In genomic region chr4:99378876-99379275, GRCh38 we compare ENCODE assay signal across 24 cellular contexts. TPM values are rescaled to one million over a fixed set of nuclear protein-coding genes. Genes with fewer than 3 reads are reported as not detected.
DNase-seq lines count a peak whose midpoint lies in the region; ATAC-seq and TF ChIP-seq lines count a peak whose summit lies in the region.
"Had no signal": no experiment of that assay in that cellular context is flagged by ENCODE, and none has a peak within 500 bp of the region (broad histone marks: within the 10 kb centered on the region; RNA-seq: fewer than 3 reads in every experiment).

No MANE protein-coding gene starts in this region.

- no peak overlapping the region for H2BK12ac ChIP-seq in trophoblast cell (ENCODE audit: low read length)

- no peak overlapping the region for H2AK5ac ChIP-seq in mesendoderm (ENCODE audit: low read length)
- H2AK5ac ChIP-seq in trophoblast cell (ENCODE audit: low read length), result no peak overlapping the region

- no peaks in the 10 kb centered on the region for H3F3A ChIP-seq in GM23338 (replicated peaks; ENCODE audit: low read depth)

- ATAC-seq in GM23338 (no peak), GM21360 (IDR thresholded peaks at IDR 0.05; ENCODE audit: unreplicated experiment) (no peak)
- ATAC-seq: A549, GM12878 had no signal

- H2AFZ ChIP-seq in GM23338 (no peak overlapping the region), trophoblast cell (ENCODE audit: insufficient read depth, low read length, poor library complexity) (no peak overlapping the region)

- H3K4me1 Mint-ChIP-seq in GM23338, result no peaks in the 10 kb centered on the region
- H3K4me1 Mint-ChIP-seq: CD14-positive monocyte; CD8-positive, alpha-beta memory T cell had no signal

- H4K12ac ChIP-seq in trophoblast cell (ENCODE audit: low read depth, low read length), result no peak overlapping the region

- H3K56ac ChIP-seq in mesendoderm (ENCODE audit: low read length), result no peak overlapping the region

- H3K9ac ChIP-seq in mesendoderm (ENCODE audit: low read length), result no peak overlapping the region
- no peak overlapping the region for H3K9ac ChIP-seq in trophoblast cell (ENCODE audit: low read length)
- H3K9ac ChIP-seq: BLaER1 treated with 17β-estradiol and CSF1 and Interleukin-3, amounts not matched to agents 10 nM and 100 nM had no signal

- H2BK120ac ChIP-seq in mesendoderm (ENCODE audit: low read depth, low read length), result no peak overlapping the region
- peak overlapping the region; percentile 11 for H2BK120ac ChIP-seq in trophoblast cell (ENCODE audit: insufficient read depth, low read length, poor library complexity)

- H3K9me3 Mint-ChIP-seq in GM23338, result peaks cover 22% of the 10 kb centered on the region
- H3K9me3 Mint-ChIP-seq: HFFc6 had no signal

- H4K5ac ChIP-seq in mesendoderm (ENCODE audit: low read length), result no peak overlapping the region

- H4K8ac ChIP-seq in mesendoderm (ENCODE audit: low read depth, low read length) (no peak overlapping the region), trophoblast cell (ENCODE audit: low read depth, low read length) (no peak overlapping the region)

- no peak overlapping the region for H3K4ac ChIP-seq in mesendoderm (ENCODE audit: low read depth, low read length)
- no peak overlapping the region for H3K4ac ChIP-seq in trophoblast cell (ENCODE audit: low read depth, low read length)

- H3K27ac Mint-ChIP-seq in GM23338, result no peak overlapping the region
- H3K27ac Mint-ChIP-seq: CD14-positive monocyte; CD4-positive, alpha-beta T cell; CD8-positive, alpha-beta memory T cell had no signal

- H3K4me1 ChIP-seq in GM23338 (ENCODE audit: insufficient read depth), result no peaks in the 10 kb centered on the region
- H3K4me1 ChIP-seq in mesendoderm (ENCODE audit: control insufficient read depth, low read depth, low read length), result no peaks in the 10 kb centered on the region
- H3K4me1 ChIP-seq in trophoblast cell (ENCODE audit: control insufficient read depth in 1 of 2, insufficient read depth in 2 of 2, low read length in 2 of 2), result no peaks in the 10 kb centered on the region
- H3K4me1 ChIP-seq: A549, BE2C, HAP-1 had no signal

- H3K23ac ChIP-seq in mesendoderm (ENCODE audit: low read length) (no peak overlapping the region), trophoblast cell (ENCODE audit: low read length) (no peak overlapping the region)

- no peaks in the 10 kb centered on the region for H3K79me1 ChIP-seq in mesendoderm (ENCODE audit: low read length)
- no peaks in the 10 kb centered on the region for H3K79me1 ChIP-seq in trophoblast cell (ENCODE audit: low read length)

- H3K36me3 Mint-ChIP-seq in GM23338 (ENCODE audit: low read depth), result peaks cover 5% of the 10 kb centered on the region; the same call in 1 of the 3 replicates
- H3K36me3 Mint-ChIP-seq: CD14-positive monocyte had no signal

- H3K9me2 ChIP-seq in GM23338 (ENCODE audit: insufficient read depth), result peaks cover 7% of the 10 kb centered on the region; the same call in 1 of the 2 replicates

- in situ Hi-C loops in SK-MEL-5 (cut with HindIII; ENCODE audit: low pct_unique_long_range_greater_than_20kb, low sequenced_read_pairs), result no loop called here

- H3K14ac ChIP-seq in trophoblast cell (ENCODE audit: low read length), result no peak overlapping the region

- H2BK5ac ChIP-seq in mesendoderm (ENCODE audit: low read length) (no peak overlapping the region), trophoblast cell (ENCODE audit: low read depth, low read length, poor library complexity) (no peak overlapping the region)

- H3K79me2 ChIP-seq in GM23338 (replicated peaks; ENCODE audit: insufficient read depth) (no peaks in the 10 kb centered on the region), mesendoderm (ENCODE audit: control insufficient read depth, insufficient read depth, low read length) (no peaks in the 10 kb centered on the region), trophoblast cell (ENCODE audit: control insufficient read depth, insufficient read depth, low read length, poor library complexity) (no peaks in the 10 kb centered on the region)

- no peaks in the 10 kb centered on the region for H4K20me1 ChIP-seq in GM23338 (replicated peaks; ENCODE audit: insufficient read depth)
- H4K20me1 ChIP-seq: BLaER1 treated with 17β-estradiol and CSF1 and Interleukin-3, amounts not matched to agents 10 nM and 100 nM had no signal

- H3K27me3 ChIP-seq in GM23338 (ENCODE audit: insufficient read depth) (no peaks in the 10 kb centered on the region), mesendoderm (ENCODE audit: insufficient read depth, low read length, poor library complexity) (no peaks in the 10 kb centered on the region), trophoblast cell (ENCODE audit: insufficient read depth, low read length) (no peaks in the 10 kb centered on the region)
- H3K27me3 ChIP-seq: BE2C; BLaER1 treated with 17β-estradiol and CSF1 and Interleukin-3, amounts not matched to agents 10 nM and 100 nM had no signal

- H3K4me2 ChIP-seq in GM23338, result no peak overlapping the region
- H3K4me2 ChIP-seq in mesendoderm (ENCODE audit: low read length), result no peak overlapping the region
- H3K4me2 ChIP-seq in trophoblast cell (ENCODE audit: low read length), result no peak overlapping the region
- H3K4me2 ChIP-seq: A549 had no signal

- H3K4me3 ChIP-seq in GM23338 (no peak overlapping the region), mesendoderm (ENCODE audit: low read length) (no peak overlapping the region), trophoblast cell (ENCODE audit: low read depth, low read length) (no peak overlapping the region)
- H3K4me3 ChIP-seq: A549; BLaER1 treated with 17β-estradiol and CSF1 and Interleukin-3, amounts not matched to agents 10 nM and 100 nM; GM12878; HAP-1 had no signal

- H3K27ac ChIP-seq in GM23338 (ENCODE audit: low read depth), result no peak overlapping the region
- no peak overlapping the region for H3K27ac ChIP-seq in mesendoderm (ENCODE audit: low read depth, low read length)
- H3K27ac ChIP-seq in trophoblast cell (ENCODE audit: low read depth, low read length), result no peak overlapping the region
- H3K27ac ChIP-seq: A549; BLaER1 treated with 17β-estradiol and CSF1 and Interleukin-3, amounts not matched to agents 10 nM and 100 nM had no signal

- peak; percentile 24 for DNase-seq in GM23338 (ENCODE audit: low spot score)
- DNase-seq in SK-MEL-5 (ENCODE audit: low read depth, low spot score), result peak; percentile 39
- peak; percentile 71 for DNase-seq in mesendoderm
- peak in 1 of 2 donors; percentile 68 for DNase-seq in trophoblast cell
- DNase-seq in NAMALWA (ENCODE audit: low spot score), result no peak
- DNase-seq in RPMI8226, result no peak
- DNase-seq: 8988T; ACHN; AML-193; BE2C; CD4-positive, alpha-beta T cell; CD8-positive, alpha-beta memory T cell; DMS 273 treated with DMSO at 0.1 percent for 48 hours; DMS79; EL; GDM1; GOT3; HFFc6 had no signal

- no peak overlapping the region for H3K4me3 Mint-ChIP-seq in GM23338
- H3K4me3 Mint-ChIP-seq: CD14-positive monocyte; CD4-positive, alpha-beta T cell; CD8-positive, alpha-beta memory T cell; HFFc6 had no signal

- H3K36me3 ChIP-seq in GM23338 (ENCODE audit: insufficient read depth), result no peaks in the 10 kb centered on the region
- H3K36me3 ChIP-seq in mesendoderm (ENCODE audit: control insufficient read depth, insufficient read depth, low read length), result no peaks in the 10 kb centered on the region
- peaks cover 0 to 1% of the 10 kb centered on the region in 2 experiments for H3K36me3 ChIP-seq in trophoblast cell (ENCODE audit: control insufficient read depth in 1 of 2, insufficient read depth in 2 of 2, low read length in 2 of 2)
- H3K36me3 ChIP-seq: BE2C; BLaER1 treated with 17β-estradiol and CSF1 and Interleukin-3, amounts not matched to agents 10 nM and 100 nM; HAP-1 had no signal

- WGBS in mesendoderm (ENCODE audit: extremely low coverage, insufficient coverage, low lambda C conversion rate), result no CpG with 5 or more reads among the region's 3 CpGs
- WGBS in trophoblast cell (ENCODE audit: extremely low coverage, insufficient coverage, insufficient read length), result no CpG with 5 or more reads among the region's 3 CpGs

- H3K18ac ChIP-seq in mesendoderm (ENCODE audit: low read length), result no peak overlapping the region
- H3K18ac ChIP-seq in trophoblast cell (ENCODE audit: low read length), result no peak overlapping the region

- TF ChIP-seq CTCF in GM23338 (conservative IDR thresholded peaks at IDR 0.05; ENCODE audit: low read depth in 2 of 2), result no peak

- H2BK15ac ChIP-seq in mesendoderm (replicated peaks; ENCODE audit: low read depth), result no peak overlapping the region

- no peak overlapping the region for H4K91ac ChIP-seq in trophoblast cell (ENCODE audit: low read depth, low read length)

- H3K27me3 Mint-ChIP-seq in GM23338 (ENCODE audit: insufficient read depth, low read depth, poor library complexity), result peaks cover 3% of the 10 kb centered on the region

- H3K9me3 ChIP-seq in trophoblast cell (ENCODE audit: insufficient read depth, low read depth, low read length), result no peaks in the 10 kb centered on the region
- H3K9me3 ChIP-seq: A549, BE2C, HAP-1 had no signal

RNA-seq across cellular contexts. Expression of gene ADH1C, which starts 26.3 kb away (rescaled TPM):
- total RNA-seq in GM23338 (2014; rRNA removed; shearing (Covaris generic)), result not detected in 2 replicates
- polyA plus RNA-seq in GM23338 (2016; fragmentation: Nextera tagmentation; extraction: Ambion mirVana), result not detected in 2 replicates
- total RNA-seq in SK-MEL-5 (2014; rRNA removed; shearing (Covaris generic)), result not detected in 2 replicates
- not detected in 2 replicates for polyA plus RNA-seq in SK-MEL-5 (2015; cell fraction: cytosol; rRNA removed)
- not detected in 2 replicates for polyA plus RNA-seq in SK-MEL-5 (2015; cell fraction: nucleus; rRNA removed)
- polyA plus RNA-seq in mesendoderm (2013, experiment 1 of 2), result not detected
- not detected for polyA plus RNA-seq in mesendoderm (2013, experiment 2 of 2)
- polyA plus RNA-seq in trophoblast cell (2013), result not detected in 2 replicates
- total RNA-seq: CD4-positive, alpha-beta T cell; CD8-positive, alpha-beta memory T cell; HFFc6 had no signal
- polyA plus RNA-seq: A549; CD14-positive monocyte; CD8-positive, alpha-beta memory T cell had no signal

RNA-seq across cellular contexts. Expression of gene ADH7, which starts 56.3 kb away (rescaled TPM):
- not detected in 2 replicates for total RNA-seq in GM23338 (2014; rRNA removed; shearing (Covaris generic))
- not detected in 2 replicates for polyA plus RNA-seq in GM23338 (2016; fragmentation: Nextera tagmentation; extraction: Ambion mirVana)
- total RNA-seq in SK-MEL-5 (2014; rRNA removed; shearing (Covaris generic)), result not detected in 2 replicates
- not detected in 2 replicates for polyA plus RNA-seq in SK-MEL-5 (2015; cell fraction: cytosol; rRNA removed)
- not detected in 2 replicates for polyA plus RNA-seq in SK-MEL-5 (2015; cell fraction: nucleus; rRNA removed)
- polyA plus RNA-seq in mesendoderm (2013, experiment 1 of 2), result not detected
- not detected for polyA plus RNA-seq in mesendoderm (2013, experiment 2 of 2)
- polyA plus RNA-seq in trophoblast cell (2013), result not detected in 2 replicates
- total RNA-seq: CD4-positive, alpha-beta T cell; CD8-positive, alpha-beta memory T cell; GM12878; HFFc6 had no signal
- polyA plus RNA-seq: A549; CD14-positive monocyte; CD8-positive, alpha-beta memory T cell; GM12878 had no signal

RNA-seq across cellular contexts. Expression of gene ADH1B, which starts 57.7 kb away (rescaled TPM):
- total RNA-seq in GM23338 (2014; rRNA removed; shearing (Covaris generic)), result not detected in 2 replicates
- not detected in 2 replicates for polyA plus RNA-seq in GM23338 (2016; fragmentation: Nextera tagmentation; extraction: Ambion mirVana)
- not detected in 2 replicates for total RNA-seq in SK-MEL-5 (2014; rRNA removed; shearing (Covaris generic))
- not detected in 2 replicates for polyA plus RNA-seq in SK-MEL-5 (2015; cell fraction: cytosol; rRNA removed)
- polyA plus RNA-seq in SK-MEL-5 (2015; cell fraction: nucleus; rRNA removed), result not detected in 2 replicates
- not detected for polyA plus RNA-seq in mesendoderm (2013, experiment 1 of 2)
- polyA plus RNA-seq in mesendoderm (2013, experiment 2 of 2), result not detected
- polyA plus RNA-seq in trophoblast cell (2013), result not detected in 2 replicates
- total RNA-seq: CD4-positive, alpha-beta T cell; CD8-positive, alpha-beta memory T cell; HFFc6 had no signal
- polyA plus RNA-seq: A549; CD14-positive monocyte; CD8-positive, alpha-beta memory T cell; GM12878 had no signal

Comparison
In these comparisons a context has a peak if more than half of its experiments do, and no peak if none do; other contexts are left out.
1. DNase-seq: peak in GM23338 (single experiment), SK-MEL-5 (single experiment) and mesendoderm (single experiment); none in NAMALWA (single experiment) and RPMI8226 (single experiment).